8 cellular contexts compared by ENCODE assay signal in genomic region chr1:211133841-211134669, GRCh38. TPM values are rescaled to one million over a fixed set of nuclear protein-coding genes. Genes with fewer than 3 reads are reported as not detected.
DNase-seq lines count a peak whose midpoint lies in the region; ATAC-seq and TF ChIP-seq lines count a peak whose summit lies in the region.

Gene KCNH1 (minus strand): TSS chr1:211134148. CDS start chr1:211133945, 203 bp downstream.

- H3K27me3 ChIP-seq in gastrocnemius medialis, result peaks cover 12 to 43% (median 23%) of the 10 kb centered on the region in 3 donors

- TF ChIP-seq CTCF in GM13977 (IDR thresholded peaks at IDR 0.05; ENCODE audit: extremely low read depth, insufficient read depth, missing control alignments) (peak; percentile 85), gastrocnemius medialis (IDR thresholded peaks at IDR 0.05 in 4 of 5, conservative IDR thresholded peaks at IDR 0.05 in 1 of 5) (peak; percentile 51 to 87 (median 69))

- ATAC-seq in HG02840 (IDR thresholded peaks at IDR 0.05; ENCODE audit: low FRiP score, unreplicated experiment), result peak; percentile 66
- peak; percentile 68 to 72 for ATAC-seq in gastrocnemius medialis

- no peaks in the 10 kb centered on the region for H3K9me3 ChIP-seq in gastrocnemius medialis

- H3K27ac ChIP-seq in gastrocnemius medialis, result no peak within 1 kb of the TSS

- peak within 1 kb of the TSS; percentile 40 to 56 (median 49) for H3K4me3 ChIP-seq in gastrocnemius medialis

- intact Hi-C loops in gastrocnemius medialis (cut with DNase I; ENCODE audit: low total_unique reads), result loop anchor here (1.0 to 5.0 kb wide), 2 partner anchors 537 to 550 kb away; no protein-coding TSS in a partner anchor

- in situ Hi-C loops in GM13977 (cut with MboI; ENCODE audit: low pct_unique_long_range_greater_than_20kb, low sequenced_read_pairs, unreplicated experiment) (loop anchor here (25.0 kb wide), 2 partner anchors 547 to 722 kb away; no protein-coding TSS in a partner anchor), gastrocnemius medialis (cut with MboI; ENCODE audit: low sequenced_read_pairs in 4 of 4) (loop anchor here (10.0 to 25.0 kb wide), 4 partner anchors 547 to 729 kb away; no protein-coding TSS in a partner anchor)

- DNase-seq in GM13977 (ENCODE audit: low spot score) (peak; percentile 90), NCI-H1417 treated with DMSO at 0.1 percent for 48 hours (lab: John Stamatoyannopoulos, UW) (peak; percentile 76), T-helper 22 cell (ENCODE audit: low read depth) (peak; percentile 42), astrocyte of the hippocampus (ENCODE audit: low read depth, low spot score) (peak; percentile 97), iPS DF 19.7 (ENCODE audit: low read depth, low spot score) (peak; percentile 20), gastrocnemius medialis (peak; percentile 16 to 59)
- no peak for DNase-seq in NK-92 treated with Interleukin-12 subunit alpha and Interleukin-12 subunit beta, amount 100 ng/mL, for 24 hours (lab: John Stamatoyannopoulos, UW)

- H3K4me1 ChIP-seq in gastrocnemius medialis, result peaks cover 0 to 9% of the 10 kb centered on the region in 2 donors

- H3K36me3 ChIP-seq in gastrocnemius medialis, result no peaks in the 10 kb centered on the region

- TF ChIP-seq POLR2A in gastrocnemius medialis (IDR thresholded peaks at IDR 0.05), result no peak

RNA-seq across cellular contexts. Expression of gene KCNH1, which starts in this region (rescaled TPM):
- total RNA-seq in gastrocnemius medialis, result under 1 TPM; 0.29 to 0.67 (median 0.38) TPM

Comparison
In these comparisons a context has a peak if more than half of its experiments do, and no peak if none do; other contexts are left out.
1. Peak in DNase-seq, ATAC-seq and H3K4me3 ChIP-seq in gastrocnemius medialis; RNA of the gene not detected or under 1 TPM.